In the genomic region with DNA sequence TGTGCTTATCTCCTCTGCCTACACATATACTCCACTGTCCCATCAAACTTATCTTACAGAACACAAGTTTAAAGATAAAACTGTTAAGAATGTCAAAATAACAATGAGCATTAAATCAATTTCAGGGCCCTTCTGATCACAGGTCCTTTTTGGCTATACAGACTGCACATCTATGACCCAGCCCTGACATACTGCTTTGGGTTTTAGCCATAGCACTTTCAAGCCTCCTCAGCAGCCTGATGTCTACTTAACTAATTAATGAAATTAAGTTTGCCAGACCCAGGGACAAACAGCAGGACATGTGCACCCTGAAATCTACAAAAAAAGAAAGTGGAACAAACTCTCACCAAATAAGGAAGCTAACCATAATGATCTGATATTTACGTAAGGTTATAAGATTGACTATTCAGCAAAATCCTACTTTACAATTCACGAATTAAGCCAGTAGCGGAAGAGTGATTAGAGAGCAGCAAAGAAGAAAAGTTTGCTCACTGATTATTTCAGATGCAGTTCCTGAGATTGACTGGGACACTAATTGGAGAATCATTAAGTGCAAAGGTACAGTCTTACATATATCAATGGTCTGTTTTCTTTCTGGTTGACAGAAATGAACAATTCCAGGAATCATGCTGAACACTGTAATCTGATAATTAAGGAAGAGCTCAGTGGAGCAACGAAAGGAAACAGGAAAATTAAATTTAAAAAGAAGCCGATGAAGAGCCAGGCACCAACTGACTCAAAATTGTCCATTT, we compare ENCODE assay signal across 28 cellular contexts.
"Had no signal": no experiment of that assay in that cellular context is flagged by ENCODE, and none has a peak within 500 bp of the region (broad histone marks: within the 10 kb centered on the region; RNA-seq: fewer than 3 reads in every experiment).

No MANE protein-coding gene starts in this region.

- H3K9ac ChIP-seq: neural progenitor cell, parathyroid adenoma had no signal

- H2AFZ ChIP-seq: hepatocyte, neural progenitor cell, parathyroid adenoma had no signal

- H3K4me3 ChIP-seq: dorsolateral prefrontal cortex, gastrocnemius medialis, hepatocyte, lung, neural progenitor cell, prostate gland, sigmoid colon, stomach, thyroid gland had no signal

- DNase-seq: dorsolateral prefrontal cortex; effector CD4-positive, alpha-beta T cell; endodermal cell; foreskin fibroblast; gastrocnemius medialis; head of caudate nucleus; kidney glomerular epithelial cell; left colon; left ventricle myocardium superior; mesenchymal stem cell; midbrain; naive thymus-derived CD4-positive, alpha-beta T cell; right cardiac atrium; sigmoid colon; stimulated activated CD4-positive, alpha-beta T cell treated with anti-CD3 and anti-CD28 coated beads, Interleukin-2, amount 100 ng/mL, for 24 hours; stimulated activated CD4-positive, alpha-beta T cell treated with anti-CD3 and anti-CD28 coated beads, Interleukin-4, amount 100 ng/mL, for 24 hours; stimulated activated naive CD4-positive, alpha-beta T cell treated with Interleukin-2 at 50 U/mL for 16 hours; stomach; thyroid gland had no signal

- ATAC-seq: esophagus mucosa; gastrocnemius medialis; left colon; left ventricle myocardium superior; naive thymus-derived CD4-positive, alpha-beta T cell; right cardiac atrium; stimulated activated effector memory CD8-positive, alpha-beta T cell treated with anti-CD3 and anti-CD28 coated beads, Interleukin-12 subunit alpha, Interleukin-12 subunit beta, amount 100 ng/mL, for 72 hours had no signal

- H3K27me3 ChIP-seq: dorsolateral prefrontal cortex, gastrocnemius medialis, hepatocyte, neural progenitor cell, sigmoid colon, stomach, thyroid gland had no signal

- H3K4me1 ChIP-seq: gastrocnemius medialis, neural progenitor cell, parathyroid adenoma, prostate gland, sigmoid colon, stomach, thyroid gland had no signal

- H3K27ac ChIP-seq: dorsolateral prefrontal cortex, epithelial cell of prostate, gastrocnemius medialis, hepatocyte, neural progenitor cell, parathyroid adenoma, prostate gland, sigmoid colon, stomach, thyroid gland had no signal

- FAIRE-seq: colon had no signal

- H3K36me3 ChIP-seq: gastrocnemius medialis, neural progenitor cell, prostate gland, sigmoid colon, stomach, thyroid gland had no signal

- H3K4me2 ChIP-seq: hepatocyte, neural progenitor cell had no signal

- H3K9me3 ChIP-seq: gastrocnemius medialis, prostate gland, sigmoid colon, stomach, thyroid gland had no signal

- H3K79me2 ChIP-seq: hepatocyte, parathyroid adenoma had no signal
